Comparison of ENCODE assay signal across 24 cellular contexts in the genomic region with DNA sequence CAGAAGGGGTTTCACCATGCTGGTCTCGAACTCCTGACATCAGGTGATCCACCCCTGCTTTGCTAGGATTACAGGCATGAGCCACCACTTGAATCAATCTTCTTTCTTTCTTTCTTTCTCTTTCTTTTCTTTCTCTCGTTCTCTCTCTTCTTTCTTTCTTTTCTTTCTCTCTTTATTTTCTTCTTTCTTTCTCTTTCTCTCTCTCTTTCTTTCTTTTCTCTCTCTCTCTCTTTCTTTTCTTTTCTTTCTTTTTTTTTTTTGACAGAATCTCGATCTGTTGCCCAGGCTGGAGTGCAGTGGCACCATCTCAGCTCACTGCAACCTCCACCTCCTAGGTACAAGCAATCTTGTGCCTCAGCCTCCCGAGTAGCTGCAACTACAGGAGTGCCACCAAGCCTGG. TPM values are rescaled to one million over a fixed set of nuclear protein-coding genes. Genes with fewer than 3 reads are reported as not detected.
A peak's percentile ranks its signal among the peaks of the same experiment; 100 is the strongest.
DNase-seq lines count a peak whose midpoint lies in the region; ATAC-seq, FAIRE-seq and TF ChIP-seq lines count a peak whose summit lies in the region.
"Had no signal": no experiment of that assay in that cellular context is flagged by ENCODE, and none has a peak within 500 bp of the region (broad histone marks: within the 10 kb centered on the region; RNA-seq: fewer than 3 reads in every experiment).

No MANE protein-coding gene starts in this region.

- H3K27ac Mint-ChIP-seq in activated T-cell treated with anti-CD3 and anti-CD28 coated beads, Interleukin-2, amount 50 U/mL, for 72 hours, result peak overlapping the region; percentile 77
- no peak overlapping the region for H3K27ac Mint-ChIP-seq in HFFc6
- H3K27ac Mint-ChIP-seq: CD4-positive, alpha-beta memory T cell; GM23338; H9 had no signal

- 94% methylated on average over 3 of the region's 4 CpGs for WGBS in K562 (ENCODE audit: insufficient coverage, low coverage, missing lambda C conversion rate)
- WGBS in thyroid gland, 2 donors, result 91 to 95% methylated on average over 4 of the region's 4 CpGs

- H2AFZ ChIP-seq in K562 (ENCODE audit: low read depth, low read length), result no peak overlapping the region
- H2AFZ ChIP-seq in endothelial cell of umbilical vein (ENCODE audit: low read depth, low read length), result no peak overlapping the region
- H2AFZ ChIP-seq: GM23338 had no signal

- peaks cover 9% of the 10 kb centered on the region; the same call in 1 of the 2 replicates for H3K9me3 ChIP-seq in K562 (replicated peaks; ENCODE audit: control insufficient read depth, insufficient read depth, low read depth, low read length)
- H3K9me3 ChIP-seq in endothelial cell of umbilical vein (replicated peaks; ENCODE audit: control insufficient read depth, insufficient read depth, low read length), result no peaks in the 10 kb centered on the region
- no peaks in the 10 kb centered on the region for H3K9me3 ChIP-seq in thyroid gland
- H3K9me3 ChIP-seq: A549, BE2C had no signal

- no peak for DNase-seq in activated T-cell treated with anti-CD3 and anti-CD28 coated beads, Interleukin-2, amount 50 U/mL, for 72 hours
- no peak for DNase-seq in activated T-cell treated with anti-CD3 and anti-CD28 coated beads, Interleukin-2, amount 50 U/mL, for 1 hour
- no peak for DNase-seq in HFFc6
- no peak for DNase-seq in K562 (ENCODE audit: extremely low read depth in 1 of 4, low spot score in 3 of 4)
- no peak for DNase-seq in endothelial cell of umbilical vein (ENCODE audit: low read depth, low spot score)
- no peak for DNase-seq in D721Med (ENCODE audit: insufficient read length, low spot score)
- no peak for DNase-seq in thyroid gland
- no peak for DNase-seq in RKO (ENCODE audit: low spot score)
- DNase-seq: 8988T; ACHN; AML-193; BE2C; CD4-positive, alpha-beta memory T cell; COR-L47; DMS 273 treated with DMSO at 0.1 percent for 48 hours; DMS79; EL; GDM1; H9 had no signal

- H3K27me3 ChIP-seq in K562 (ENCODE audit: control insufficient read depth in 2 of 2, insufficient read depth in 2 of 2, low read length in 2 of 2), result no peaks in the 10 kb centered on the region
- no peaks in the 10 kb centered on the region for H3K27me3 ChIP-seq in endothelial cell of umbilical vein (ENCODE audit: control insufficient read depth in 2 of 2, insufficient read depth in 2 of 2, low read length in 2 of 2)
- H3K27me3 ChIP-seq in thyroid gland, result no peaks in the 10 kb centered on the region
- H3K27me3 ChIP-seq: BE2C; BLaER1 treated with 17β-estradiol and CSF1 and Interleukin-3, amounts not matched to agents 10 nM and 100 nM had no signal

- POLR2A ChIA-PET in K562 (lab: Yijun Ruan, JAX) (interaction anchor here (0.6 kb wide), 1 partner anchor 27 kb away, joined by 3 read pairs; no protein-coding TSS in a partner anchor), endothelial cell of umbilical vein (lab: Charles Lee) (no interaction called here)

- no peaks in the 10 kb centered on the region for H3K27me3 Mint-ChIP-seq in activated T-cell treated with anti-CD3 and anti-CD28 coated beads, Interleukin-2, amount 50 U/mL, for 72 hours (ENCODE audit: low read depth)
- no peaks in the 10 kb centered on the region for H3K27me3 Mint-ChIP-seq in HFFc6 (ENCODE audit: insufficient read depth)
- H3K27me3 Mint-ChIP-seq: CD4-positive, alpha-beta memory T cell had no signal

- TF ChIP-seq EP300 in K562 (IDR thresholded peaks at IDR 0.05; ENCODE audit: low read length), result no peak

- no peak overlapping the region for H3K9ac ChIP-seq in K562 (ENCODE audit: insufficient read depth in 1 of 2, low read depth in 2 of 2, low read length in 2 of 2)
- H3K9ac ChIP-seq in endothelial cell of umbilical vein (replicated peaks; ENCODE audit: extremely low read depth, insufficient read depth, low read length), result no peak overlapping the region
- H3K9ac ChIP-seq: BLaER1 treated with 17β-estradiol and CSF1 and Interleukin-3, amounts not matched to agents 10 nM and 100 nM had no signal

- peaks cover 9% of the 10 kb centered on the region for H3K4me1 Mint-ChIP-seq in activated T-cell treated with anti-CD3 and anti-CD28 coated beads, Interleukin-2, amount 50 U/mL, for 72 hours (ENCODE audit: low read depth)
- H3K4me1 Mint-ChIP-seq in HFFc6 (ENCODE audit: low read depth), result no peaks in the 10 kb centered on the region; the same call in 1 of the 2 replicates
- H3K4me1 Mint-ChIP-seq: GM23338, H9 had no signal

- no peaks in the 10 kb centered on the region for H3K79me2 ChIP-seq in K562 (ENCODE audit: control insufficient read depth, insufficient read depth, low read length)
- H3K79me2 ChIP-seq in endothelial cell of umbilical vein (ENCODE audit: control insufficient read depth, insufficient read depth, low read length), result no peaks in the 10 kb centered on the region

- H3K4me3 Mint-ChIP-seq in activated T-cell treated with anti-CD3 and anti-CD28 coated beads, Interleukin-2, amount 50 U/mL, for 72 hours, result no peak overlapping the region
- peak overlapping the region; percentile 10; the same call in 1 of the 2 replicates for H3K4me3 Mint-ChIP-seq in HFFc6
- H3K4me3 Mint-ChIP-seq: CD4-positive, alpha-beta memory T cell; GM23338; H9 had no signal

- CTCF ChIA-PET in K562 (lab: Yijun Ruan, JAX; ENCODE audit: low intra/inter-chr PET ratio) (no interaction called here), endothelial cell of umbilical vein (lab: Charles Lee) (interaction anchor here (0.6 to 0.9 kb wide), 4 partner anchors 10 to 1345 kb away, joined by 3 to 6 read pairs (median 3); no protein-coding TSS in a partner anchor)

- H3K36me3 Mint-ChIP-seq in activated T-cell treated with anti-CD3 and anti-CD28 coated beads, Interleukin-2, amount 50 U/mL, for 72 hours (ENCODE audit: insufficient read depth in 2 of 2), result peaks cover 6 to 7% of the 10 kb centered on the region in 2 donors
- H3K36me3 Mint-ChIP-seq in HFFc6 (ENCODE audit: low read depth), result 0 out of 2 replicates have a peak, but pooled peaks cover 14% of the 10 kb centered on the region

- FAIRE-seq in K562 (lab: Jason Lieb, UNC), result no peak
- peak; percentile 15 for FAIRE-seq in endothelial cell of umbilical vein (lab: Jason Lieb, UNC)
- no peak for FAIRE-seq in D721Med (lab: Jason Lieb, UNC)
- FAIRE-seq: A549, GM12878 had no signal

- H3K36me3 ChIP-seq in K562 (ENCODE audit: control insufficient read depth, insufficient read depth, low read length) (no peaks in the 10 kb centered on the region), endothelial cell of umbilical vein (ENCODE audit: control insufficient read depth in 2 of 2, extremely low read depth in 1 of 2, insufficient read depth in 2 of 2, low read length in 2 of 2) (no peaks in the 10 kb centered on the region), thyroid gland (no peaks in the 10 kb centered on the region)
- H3K36me3 ChIP-seq: BE2C; BLaER1 treated with 17β-estradiol and CSF1 and Interleukin-3, amounts not matched to agents 10 nM and 100 nM had no signal

- H4K20me1 ChIP-seq in K562 (replicated peaks; ENCODE audit: control insufficient read depth, insufficient read depth, low read length), result no peaks in the 10 kb centered on the region
- H4K20me1 ChIP-seq in endothelial cell of umbilical vein (replicated peaks; ENCODE audit: control insufficient read depth, extremely low read depth, insufficient read depth, low read length), result no peaks in the 10 kb centered on the region
- H4K20me1 ChIP-seq: BLaER1 treated with 17β-estradiol and CSF1 and Interleukin-3, amounts not matched to agents 10 nM and 100 nM had no signal

- in situ Hi-C loops in K562 (cut with MboI), result no loop called here

- intact Hi-C loops in K562 (cut with micrococcal nuclease), result no loop called here
- intact Hi-C loops in endothelial cell of umbilical vein (cut with micrococcal nuclease), result no loop called here
- intact Hi-C loops in thyroid gland (cut with DNase I), result no loop called here

- dilution Hi-C loops in endothelial cell of umbilical vein (cut with MboI; ENCODE audit: extremely low pct_ligation_motif_present, low sequenced_read_pairs), result no loop called here

- H3K9me1 ChIP-seq in K562 (ENCODE audit: control insufficient read depth, insufficient read depth, low read length) (no peaks in the 10 kb centered on the region), endothelial cell of umbilical vein (replicated peaks; ENCODE audit: control insufficient read depth, extremely low read depth, insufficient read depth, low read length) (no peaks in the 10 kb centered on the region)

- no peak for ATAC-seq in activated T-cell treated with anti-CD3 and anti-CD28 coated beads, Interleukin-2, amount 50 U/mL, for 72 hours (replicated peaks in 1 of 2)
- no peak for ATAC-seq in K562
- ATAC-seq: A549, GM12878, GM23338, HCT116 had no signal

- peaks cover 6 to 11% of the 10 kb centered on the region in 2 donors for H3K9me3 Mint-ChIP-seq in activated T-cell treated with anti-CD3 and anti-CD28 coated beads, Interleukin-2, amount 50 U/mL, for 72 hours
- peaks cover 11% of the 10 kb centered on the region for H3K9me3 Mint-ChIP-seq in HFFc6

- TF ChIP-seq POLR2A in K562 (conservative IDR thresholded peaks at IDR 0.05) (no peak), endothelial cell of umbilical vein (IDR thresholded peaks at IDR 0.05; ENCODE audit: low read depth, low read length) (no peak), thyroid gland (IDR thresholded peaks at IDR 0.05) (no peak)

- H3K27ac ChIP-seq in K562 (ENCODE audit: extremely low read depth, low read depth, low read length), result no peak overlapping the region
- H3K27ac ChIP-seq in endothelial cell of umbilical vein (ENCODE audit: insufficient read depth, low read depth, low read length), result no peak overlapping the region
- no peak overlapping the region for H3K27ac ChIP-seq in thyroid gland
- H3K27ac ChIP-seq: A549; BLaER1 treated with 17β-estradiol and CSF1 and Interleukin-3, amounts not matched to agents 10 nM and 100 nM had no signal

- H3K4me1 ChIP-seq in K562 (replicated peaks in 1 of 2; ENCODE audit: control insufficient read depth in 2 of 2, insufficient read depth in 2 of 2, low read length in 2 of 2) (peaks cover 5 to 25% of the 10 kb centered on the region in 2 experiments; a peak in 2 of 5 replicates), endothelial cell of umbilical vein (ENCODE audit: control insufficient read depth, extremely low read depth, insufficient read depth, low read length) (peaks cover 13% of the 10 kb centered on the region), thyroid gland (no peaks in the 10 kb centered on the region)
- H3K4me1 ChIP-seq: A549, BE2C had no signal

- no peak overlapping the region for H3K4me2 ChIP-seq in K562 (ENCODE audit: insufficient read depth, low read length)
- no peak overlapping the region for H3K4me2 ChIP-seq in endothelial cell of umbilical vein (ENCODE audit: insufficient read depth, low read length)
- H3K4me2 ChIP-seq: A549, GM23338 had no signal

- TF ChIP-seq CTCF in HFFc6 (IDR thresholded peaks at IDR 0.05) (no peak), K562 (IDR thresholded peaks at IDR 0.05 in 2 of 3, conservative IDR thresholded peaks at IDR 0.05 in 1 of 3; ENCODE audit: insufficient read depth in 2 of 3, low read depth in 1 of 3, low read length in 3 of 3) (no peak), endothelial cell of umbilical vein (IDR thresholded peaks at IDR 0.05; ENCODE audit: extremely low read depth in 1 of 2, insufficient read depth in 1 of 2, low read depth in 1 of 2, low read length in 2 of 2) (no peak), D721Med (IDR thresholded peaks at IDR 0.05; ENCODE audit: insufficient read depth, missing control alignments) (no peak), thyroid gland (IDR thresholded peaks at IDR 0.05) (no peak)

- TF ChIP-seq RAD21 in K562 (CRISPR knock-in tag; conservative IDR thresholded peaks at IDR 0.05 in 1 of 2, IDR thresholded peaks at IDR 0.05 in 1 of 2), result no peak

- BruUV-seq in K562 (replicated peaks; lab: Mats Ljungman, UMichigan), result no TSS peak
- BruUV-seq in endothelial cell of umbilical vein (replicated peaks; lab: Mats Ljungman, UMichigan), result no TSS peak

- H3K4me3 ChIP-seq in K562 (no peak overlapping the region), endothelial cell of umbilical vein (replicated peaks in 1 of 3; ENCODE audit: insufficient read depth in 1 of 3, low read depth in 1 of 3, low read length in 3 of 3) (no peak overlapping the region), thyroid gland (replicated peaks in 1 of 3) (no peak overlapping the region)
- H3K4me3 ChIP-seq: A549; BLaER1 treated with 17β-estradiol and CSF1 and Interleukin-3, amounts not matched to agents 10 nM and 100 nM; GM12878; GM23338 had no signal

RNA-seq across cellular contexts. Expression of gene PIK3CB, which starts 37.9 kb away (rescaled TPM):
- total RNA-seq in activated T-cell treated with anti-CD3 and anti-CD28 coated beads, Interleukin-2, amount 50 U/mL, for 72 hours, result 10 to 100 TPM; 18.8 to 26.3 TPM
- 10 to 100 TPM; 12.6 to 18.3 (median 15.8) TPM for total RNA-seq in HFFc6 (2021; fragmentation: NEBNext Ultra II Directional; extraction: Animal tissue kit (Norgen Biotek cat#: 25700))
- total RNA-seq in K562 (2011; cell fraction: chromatin; rRNA removed; ENCODE audit: low replicate concordance), result 133 and 323 TPM in 2 replicates
- total RNA-seq in K562 (2011; cell fraction: nucleolus; rRNA removed), result 60.7 and 75.4 TPM in 2 replicates
- 109 and 149 TPM in 2 replicates for total RNA-seq in K562 (2011; cell fraction: nucleoplasm; rRNA removed)
- total RNA-seq in K562 (2014; rRNA removed) (26.2 and 30.0 TPM in 2 replicates), K562 (2014; rRNA removed; fragmentation: Illumina TruSeq; extraction: Trizol) (28.3 and 35.0 TPM in 2 replicates), K562 (2015; rRNA removed; fragmentation: Illumina TruSeq; extraction: Trizol) (21.6 and 23.0 TPM in 2 replicates), K562 (2021) (53.8 and 62.6 TPM in 2 replicates), endothelial cell of umbilical vein (28.4 and 29.8 TPM in 2 replicates), thyroid gland (10 to 100 TPM; 60.2 to 90.0 (median 78.5) TPM)
- polyA plus RNA-seq in K562 (2011; rRNA removed) (41.4 and 45.4 TPM in 2 replicates), K562 (2014; fragmentation: Illumina TruSeq; extraction: Trizol) (58.8 and 59.8 TPM in 2 replicates), K562 (2014; fragmentation: Nextera tagmentation; extraction: Ambion mirVana) (10 to 100 TPM; 15.3 to 19.6 TPM), K562 (2014; rRNA removed) (36.9 and 40.4 TPM in 2 replicates), endothelial cell of umbilical vein (6.2 and 9.0 TPM in 2 replicates)
- 12.6 and 23.0 TPM in 2 replicates for polyA plus RNA-seq in K562 (2011; cell fraction: cytosol; rRNA removed)
- polyA plus RNA-seq in K562 (2011; cell fraction: nucleus; rRNA removed), result 28.6 and 42.3 TPM in 2 replicates
- polyA plus RNA-seq in K562 (2012), result 43.0 and 49.7 TPM in 2 replicates
- 53.4 and 83.7 TPM in 2 replicates for polyA minus RNA-seq in K562 (2011; rRNA and poly(A)+ RNA removed)
- polyA minus RNA-seq in K562 (2011; cell fraction: cytosol; rRNA and poly(A)+ RNA removed), result 41.5 and 44.1 TPM in 2 replicates
- polyA minus RNA-seq in K562 (2011; cell fraction: nucleus; rRNA and poly(A)+ RNA removed), result 44.6 and 69.1 TPM in 2 replicates
- polyA plus RNA-seq in endothelial cell of umbilical vein (2011; cell fraction: cytosol; rRNA removed), result 9.0 and 9.7 TPM in 2 replicates
- 12.2 and 16.6 TPM in 2 replicates for polyA plus RNA-seq in endothelial cell of umbilical vein (2011; cell fraction: nucleus; rRNA removed)
- polyA plus RNA-seq in endothelial cell of umbilical vein (2012), result 7.8 and 12.0 TPM in 2 replicates
- 13.0 and 13.7 TPM in 2 replicates for polyA minus RNA-seq in endothelial cell of umbilical vein
- 9.5 TPM for polyA minus RNA-seq in endothelial cell of umbilical vein (2011; cell fraction: cytosol; rRNA and poly(A)+ RNA removed)
- polyA minus RNA-seq in endothelial cell of umbilical vein (2011; cell fraction: nucleus; rRNA and poly(A)+ RNA removed), result 32.1 and 36.8 TPM in 2 replicates
